1 cellular context compared by ENCODE assay signal in genomic region chr11:73391665-73392064, GRCh38.
TF ChIP-seq lines count a peak whose summit lies in the region.

No MANE protein-coding gene starts in this region.

TF ChIP-seq in HepG2, 621 proteins besides CTCF, POLR2A, EP300 and RAD21 (continued from another document):
- TF ChIP-seq TBP (CRISPR knock-in tag; IDR thresholded peaks at IDR 0.05) = no peak
- TF ChIP-seq HNF4A (CRISPR knock-in tag; IDR thresholded peaks at IDR 0.05) = no peak
- TF ChIP-seq ZNF841 (CRISPR knock-in tag; IDR thresholded peaks at IDR 0.05; ENCODE audit: borderline replicate concordance) = no peak
- TF ChIP-seq POLR2AphosphoS2 (IDR thresholded peaks at IDR 0.05; ENCODE audit: low read depth, low read length) = no peak
- no peak for TF ChIP-seq HDAC1 (CRISPR knock-in tag; IDR thresholded peaks at IDR 0.05)
- TF ChIP-seq RAD51 (IDR thresholded peaks at IDR 0.05; ENCODE audit: borderline replicate concordance) = no peak
- TF ChIP-seq SETDB1 (CRISPR knock-in tag; IDR thresholded peaks at IDR 0.05; ENCODE audit: borderline replicate concordance) = no peak
- TF ChIP-seq E2F1 (CRISPR knock-in tag; IDR thresholded peaks at IDR 0.05) = no peak
- no peak for TF ChIP-seq ARNT2 (CRISPR knock-in tag; IDR thresholded peaks at IDR 0.05; ENCODE audit: low read depth)
- no peak for TF ChIP-seq LCORL (IDR thresholded peaks at IDR 0.05)
- TF ChIP-seq LCORL (CRISPR knock-in tag; IDR thresholded peaks at IDR 0.05) = no peak
- TF ChIP-seq HIVEP1 (CRISPR knock-in tag; IDR thresholded peaks at IDR 0.05) = no peak
TF ChIP-seq in HepG2: peak in this region for 0.
